In the genomic region with DNA sequence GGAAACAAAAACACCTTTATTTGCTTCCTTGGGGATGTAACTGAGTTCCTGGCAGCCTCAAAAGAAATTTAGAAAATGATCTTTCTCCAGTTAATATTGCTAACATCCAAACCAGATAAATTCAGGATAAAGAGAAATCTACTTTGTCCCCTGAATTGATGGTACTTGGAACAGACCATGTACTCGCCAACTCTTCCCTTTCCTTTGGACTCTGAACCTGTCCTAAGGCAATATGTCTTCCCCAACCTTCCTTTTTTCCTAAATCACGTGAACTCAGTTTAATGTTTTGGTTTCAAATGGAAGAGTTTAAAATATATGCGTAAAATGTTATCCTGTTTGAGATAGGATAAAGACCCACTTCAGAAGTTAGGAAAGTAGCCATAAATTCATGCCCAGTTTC, we compare ENCODE assay signal across 9 cellular contexts.
"Had no signal": no experiment of that assay in that cellular context is flagged by ENCODE, and none has a peak within 500 bp of the region (broad histone marks: within the 10 kb centered on the region; RNA-seq: fewer than 3 reads in every experiment).

No MANE protein-coding gene starts in this region.

- H3K4me1 ChIP-seq: HAP-1 had no signal

- H3K27ac Mint-ChIP-seq: HFFc6 had no signal

- FAIRE-seq: HTR-8/SVneo, K562 had no signal

- DNase-seq: GOT3, H7, HFFc6, IMR-90, KG1 had no signal

- H3K9me3 Mint-ChIP-seq: HFFc6 had no signal

- H3K9me3 ChIP-seq: HAP-1 had no signal

- H3K4me3 Mint-ChIP-seq: HFFc6 had no signal

- H3K4me3 ChIP-seq: HAP-1, K562 had no signal

- ATAC-seq: HCT116, K562 had no signal
